ENCODE assay signal across 21 cellular contexts in the genomic region with DNA sequence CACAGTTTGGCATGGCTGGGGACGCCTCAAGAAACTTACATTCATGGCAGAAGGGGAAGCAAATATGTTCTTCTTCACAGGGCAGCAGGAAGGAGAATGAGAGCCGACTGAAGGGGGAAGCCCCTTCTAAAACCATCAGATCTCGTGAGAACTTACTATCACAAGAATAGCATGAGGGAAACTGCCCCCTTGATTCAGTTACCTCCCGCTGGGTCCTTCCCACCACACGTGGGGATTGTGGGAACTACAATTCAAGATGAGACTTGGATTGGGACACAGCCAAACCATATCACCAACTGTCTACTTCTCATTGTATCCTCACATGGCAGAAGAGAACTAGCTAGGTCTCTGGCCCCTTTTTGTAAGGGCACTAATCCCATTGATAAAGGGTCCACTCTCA.
"Had no signal": no experiment of that assay in that cellular context is flagged by ENCODE, and none has a peak within 500 bp of the region (broad histone marks: within the 10 kb centered on the region; RNA-seq: fewer than 3 reads in every experiment).

No MANE protein-coding gene starts in this region.

- H3K27me3 Mint-ChIP-seq: naive thymus-derived CD4-positive, alpha-beta T cell; type B pancreatic cell had no signal

- H3K4me1 Mint-ChIP-seq: endodermal cell had no signal

- H3K36me3 ChIP-seq: heart left ventricle, uterus had no signal

- H3K27me3 ChIP-seq: heart left ventricle, suprapubic skin, thyroid gland, uterus had no signal

- H3K4me1 ChIP-seq: suprapubic skin, thyroid gland, uterus had no signal

- FAIRE-seq: endothelial cell of umbilical vein had no signal

- H3K27ac Mint-ChIP-seq: endodermal cell, type B pancreatic cell had no signal

- DNase-seq: effector CD4-positive, alpha-beta T cell; endodermal cell; erythroblast; foreskin melanocyte; heart left ventricle; hippocampal formation; left colon; left ventricle myocardium superior; mesendoderm; naive thymus-derived CD4-positive, alpha-beta T cell; posterior cingulate gyrus; stimulated activated CD4-positive, alpha-beta T cell treated with anti-CD3 and anti-CD28 coated beads, Interleukin-2, amount 100 ng/mL, for 24 hours; stimulated activated naive CD8-positive, alpha-beta T cell treated with anti-CD3 and anti-CD28 coated beads, Interleukin-15, Interleukin-2, amounts not matched to agents 100 U/mL and 50 U/mL, for 24 hours; thyroid gland; uterus had no signal

- H3K9me3 ChIP-seq: heart left ventricle, suprapubic skin, thyroid gland, uterus had no signal

- H3K4me3 ChIP-seq: coronary artery, heart left ventricle, lung, suprapubic skin, thyroid gland, uterus had no signal

- H3K9me3 Mint-ChIP-seq: endodermal cell; naive thymus-derived CD4-positive, alpha-beta T cell; type B pancreatic cell had no signal

- H3K36me3 Mint-ChIP-seq: type B pancreatic cell had no signal

- ATAC-seq: heart left ventricle; left colon; left ventricle myocardium superior; naive thymus-derived CD4-positive, alpha-beta T cell; sciatic nerve; stimulated activated naive CD8-positive, alpha-beta T cell treated with anti-CD3 and anti-CD28 coated beads, Interleukin-15, Interleukin-2, amounts not matched to agents 100 U/mL and 50 U/mL, for 24 hours had no signal

- H3K4me3 Mint-ChIP-seq: endodermal cell; naive thymus-derived CD4-positive, alpha-beta T cell; type B pancreatic cell had no signal

- H3K27ac ChIP-seq: coronary artery, heart left ventricle, suprapubic skin, thyroid gland, uterus had no signal
